1 cellular context compared by ENCODE assay signal in the genomic region with DNA sequence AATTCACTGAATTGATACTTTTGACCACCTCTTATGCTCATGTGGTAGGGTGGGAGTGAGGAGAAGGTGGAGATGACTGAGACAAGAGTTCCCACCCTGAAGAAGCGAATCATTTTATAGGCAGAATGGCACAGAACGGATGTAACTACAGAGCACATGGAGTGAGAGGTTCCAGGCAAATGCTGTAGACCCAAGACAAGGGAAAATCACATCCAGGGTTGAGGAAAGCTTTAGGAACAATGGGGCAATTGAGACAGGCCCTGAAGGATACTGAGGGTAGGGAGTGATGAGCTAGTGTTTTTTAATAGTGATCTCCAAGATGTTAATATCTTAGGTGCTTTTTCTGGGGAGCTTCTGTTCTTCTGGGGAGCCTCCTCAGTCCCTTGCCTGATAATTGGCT.
TF ChIP-seq lines count a peak whose summit lies in the region.

No MANE protein-coding gene starts in this region.

TF ChIP-seq in GM23338, 12 proteins besides CTCF, POLR2A, EP300 and RAD21:
- TF ChIP-seq ZNF114 (CRISPR knock-in tag; IDR thresholded peaks at IDR 0.05): no peak
- no peak for TF ChIP-seq ZNF462 (CRISPR knock-in tag; IDR thresholded peaks at IDR 0.05)
- TF ChIP-seq POLR2AphosphoS5 (IDR thresholded peaks at IDR 0.05; ENCODE audit: low read depth): no peak
- TF ChIP-seq STAT1 (IDR thresholded peaks at IDR 0.05; ENCODE audit: unreplicated experiment): no peak
- TF ChIP-seq CREB1 (CRISPR knock-in tag; IDR thresholded peaks at IDR 0.05; ENCODE audit: low read depth): no peak
- TF ChIP-seq REST (IDR thresholded peaks at IDR 0.05; ENCODE audit: unreplicated experiment): no peak
